Comparison of ENCODE assay signal across 8 cellular contexts in the genomic region with DNA sequence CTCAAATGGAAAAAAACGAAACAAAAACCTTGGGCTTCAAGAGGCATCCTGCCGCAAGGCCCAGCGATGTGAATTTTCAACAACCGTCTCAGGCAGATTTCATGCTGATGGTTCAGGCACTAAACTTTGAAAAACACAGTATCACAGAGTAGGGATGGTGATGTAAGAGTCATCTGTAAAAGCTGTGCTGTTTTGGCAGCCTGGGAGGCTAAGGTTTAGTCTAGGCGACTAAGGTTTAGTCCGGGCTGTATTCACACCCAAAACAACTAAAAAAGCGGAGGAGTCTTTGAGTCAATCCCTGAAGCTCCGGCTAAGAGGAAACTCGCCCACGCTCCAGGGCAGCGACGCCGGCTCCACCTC. TPM values are rescaled to one million over a fixed set of nuclear protein-coding genes. Genes with fewer than 3 reads are reported as not detected.
A peak's percentile ranks its signal among the peaks of the same experiment; 100 is the strongest.
DNase-seq lines count a peak whose midpoint lies in the region; ATAC-seq and TF ChIP-seq lines count a peak whose summit lies in the region.

No MANE protein-coding gene starts in this region.

- H3K36me3 Mint-ChIP-seq in T-cell: peaks cover 8% of the 10 kb centered on the region

- no peaks in the 10 kb centered on the region for H3K9me3 ChIP-seq in psoas muscle

- no peaks in the 10 kb centered on the region for H3K9me3 Mint-ChIP-seq in T-cell

- peak in 1 of 34 experiments; percentile 1 for DNase-seq in T-cell
- no peak for DNase-seq in fibroblast of pulmonary artery (ENCODE audit: low read depth)
- no peak for DNase-seq in psoas muscle
- no peak for DNase-seq in HT-29 (ENCODE audit: low spot score)
- DNase-seq in stimulated activated CD4-positive, alpha-beta T cell treated with anti-CD3 and anti-CD28 coated beads, Interleukin-4, amount 100 ng/mL, for 4 hours: no peak
- no peak for DNase-seq in effector CD8-positive, alpha-beta T cell (lab: John Stamatoyannopoulos, UW)
- DNase-seq in DMS 273 (lab: John Stamatoyannopoulos, UW; ENCODE audit: unreplicated experiment): no peak

- H3K4me3 ChIP-seq in GM12875 (ENCODE audit: low read depth, low read length): peak overlapping the region; percentile 65
- peak overlapping the region; percentile 87 for H3K4me3 ChIP-seq in fibroblast of pulmonary artery (replicated peaks; ENCODE audit: low read depth, low read length)
- H3K4me3 ChIP-seq in psoas muscle: peak overlapping the region; percentile 70

- TF ChIP-seq CTCF in GM12875 (IDR thresholded peaks at IDR 0.05; ENCODE audit: borderline replicate concordance, insufficient read depth, low read depth, low read length) (no peak), fibroblast of pulmonary artery (IDR thresholded peaks at IDR 0.05; ENCODE audit: low read length, missing control alignments) (no peak), psoas muscle (IDR thresholded peaks at IDR 0.05) (no peak)

- peak overlapping the region; percentile 40 to 88 for H3K27ac Mint-ChIP-seq in T-cell

- H3K4me1 Mint-ChIP-seq in T-cell: peaks cover 30 to 38% (median 38%) of the 10 kb centered on the region in 3 donors

- H3K27me3 Mint-ChIP-seq in T-cell: no peaks in the 10 kb centered on the region

- peak in 1 of 4 experiments; percentile 21 for ATAC-seq in T-cell (replicated peaks in 1 of 4)
- no peak for ATAC-seq in psoas muscle

- H3K36me3 ChIP-seq in psoas muscle (ENCODE audit: insufficient read depth in 1 of 2, low read depth in 1 of 2): peaks cover 0 to 16% of the 10 kb centered on the region in 2 donors

- CTCF ChIA-PET in T-cell (lab: Charles Lee): interaction anchor here in 1 of 2 donors (0.5 kb wide), 1 partner anchor 179 kb away, joined by 3 read pairs; no protein-coding TSS in a partner anchor

- intact Hi-C loops in psoas muscle (cut with DNase I): no loop called here

- no peaks in the 10 kb centered on the region for H3K27me3 ChIP-seq in psoas muscle (ENCODE audit: insufficient read depth in 3 of 3, low read length in 2 of 3)

- 3 to 6% (median 3%) methylated on average over 13 of the region's 13 CpGs for WGBS in psoas muscle, 3 donors

- POLR2A ChIA-PET in T-cell (lab: Charles Lee): no interaction called here

- peak overlapping the region; percentile 89 to 96 (median 93) for H3K4me3 Mint-ChIP-seq in T-cell

- peak overlapping the region; percentile 80 for H3K27ac ChIP-seq in psoas muscle

- H3K4me1 ChIP-seq in psoas muscle: peaks cover 25% of the 10 kb centered on the region

RNA-seq across cellular contexts. Expression of a gene that starts 0.4 kb away (rescaled TPM):
- total RNA-seq in T-cell (1 to 10 TPM; 2.9 to 9.6 (median 8.8) TPM), psoas muscle (1 to 10 TPM; 3.5 to 5.0 (median 4.2) TPM)
- polyA plus RNA-seq in psoas muscle: 1 to 10 TPM; 2.9 to 6.8 (median 4.8) TPM
- 20.2 and 22.5 TPM in 2 replicates for total RNA-seq in HT-29 (2014; rRNA removed; shearing (Covaris generic))
